In the genomic region with DNA sequence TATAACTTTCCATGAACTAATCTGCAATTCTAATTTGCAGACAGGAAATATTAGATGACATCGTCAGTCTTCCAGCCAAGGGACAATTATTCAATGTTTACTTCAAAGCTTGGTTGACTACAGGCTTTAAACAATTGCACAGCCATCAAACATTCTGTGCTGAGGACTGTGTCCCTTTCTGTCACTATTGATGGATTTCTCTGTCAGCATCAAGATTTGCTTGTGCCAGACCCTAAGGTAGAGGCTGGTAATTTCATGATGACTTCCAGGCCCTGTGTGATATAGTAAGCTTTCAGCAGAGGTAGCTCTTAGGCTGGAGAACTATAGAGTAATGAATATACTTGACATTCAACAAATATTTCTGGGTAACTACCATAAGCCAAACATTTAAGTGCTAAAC, we compare ENCODE assay signal across 8 cellular contexts.
"Had no signal": no experiment of that assay in that cellular context is flagged by ENCODE, and none has a peak within 500 bp of the region (broad histone marks: within the 10 kb centered on the region; RNA-seq: fewer than 3 reads in every experiment).

No MANE protein-coding gene starts in this region.

- H3K4me3 ChIP-seq: GM23338, HAP-1, K562 had no signal

- H2AFZ ChIP-seq: GM23338 had no signal

- DNase-seq: H7, HFFc6 had no signal

- H3K4me1 ChIP-seq: HAP-1 had no signal

- H3K4me2 ChIP-seq: GM23338 had no signal

- H3K27ac ChIP-seq: HL-60 had no signal

- H3K9me3 ChIP-seq: HAP-1 had no signal

- ATAC-seq: GM23338, HCT116, HepG2, K562 had no signal

- H3K36me3 ChIP-seq: HAP-1 had no signal
